In the genomic region with DNA sequence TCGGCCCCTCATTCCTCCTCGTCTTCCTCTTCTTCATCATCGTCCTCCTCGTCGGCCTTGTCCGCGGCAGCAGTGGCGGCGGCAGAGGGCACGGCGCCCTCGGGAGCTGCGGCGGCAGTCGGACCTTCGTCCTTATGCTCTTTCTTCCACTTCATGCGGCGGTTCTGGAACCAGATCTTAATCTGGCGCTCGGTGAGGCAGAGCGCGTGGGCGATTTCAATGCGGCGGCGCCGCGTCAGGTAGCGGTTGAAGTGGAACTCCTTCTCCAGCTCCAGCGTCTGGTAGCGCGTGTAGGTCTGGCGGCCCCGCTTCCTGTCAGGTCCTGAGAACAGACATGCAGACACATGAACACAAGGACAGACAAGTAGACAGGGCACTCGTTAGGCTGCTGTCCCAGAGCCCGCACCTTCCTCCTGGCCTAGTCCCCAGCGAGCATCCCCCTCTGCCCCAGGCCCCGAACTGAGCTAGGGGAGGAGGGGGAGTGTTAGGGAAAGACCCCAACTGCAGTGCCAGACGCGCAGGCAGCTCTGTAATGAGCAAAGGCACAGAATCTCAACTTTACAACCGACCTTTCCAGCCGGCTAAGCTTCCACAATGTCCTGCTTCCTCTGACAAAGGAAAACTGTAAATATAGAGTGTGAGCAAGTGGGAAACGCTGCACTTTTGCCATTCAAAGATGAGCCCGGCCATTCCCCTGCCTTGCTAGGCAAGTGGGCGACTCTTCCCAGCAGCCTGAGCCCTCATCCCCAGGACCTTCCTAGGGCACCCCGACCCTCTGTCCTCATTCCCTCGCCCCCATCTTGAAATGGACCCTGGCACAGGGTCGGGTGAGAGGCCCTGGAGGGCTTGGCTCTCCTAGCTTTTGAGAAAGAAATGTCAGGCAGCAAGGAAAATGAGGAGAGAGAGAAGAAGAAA, we compare ENCODE assay signal across 8 cellular contexts. TPM values are rescaled to one million over a fixed set of nuclear protein-coding genes. Genes with fewer than 3 reads are reported as not detected.
DNase-seq lines count a peak whose midpoint lies in the region; ATAC-seq and TF ChIP-seq lines count a peak whose summit lies in the region.

No MANE protein-coding gene starts in this region.

- H3K27ac ChIP-seq in VCaP: peak overlapping the region; percentile 42; the same call in 1 of the 2 replicates
- H3K27ac ChIP-seq in fibroblast of lung (ENCODE audit: insufficient read depth, low read length): no peak overlapping the region
- H3K27ac ChIP-seq in smooth muscle cell (ENCODE audit: low read depth): no peak overlapping the region

- peak overlapping the region; percentile 90 for H2AFZ ChIP-seq in fibroblast of lung (ENCODE audit: low read length)
- H2AFZ ChIP-seq in smooth muscle cell (ENCODE audit: low read depth): peak overlapping the region; percentile 72

- H3K27me3 ChIP-seq in fibroblast of lung (ENCODE audit: control insufficient read depth, insufficient read depth, low read length): no peaks in the 10 kb centered on the region
- peaks cover 99% of the 10 kb centered on the region for H3K27me3 ChIP-seq in smooth muscle cell (ENCODE audit: low read depth)

- H3K36me3 ChIP-seq in fibroblast of lung (ENCODE audit: control insufficient read depth, insufficient read depth, low read length) (no peaks in the 10 kb centered on the region), smooth muscle cell (ENCODE audit: low read depth) (no peaks in the 10 kb centered on the region)

- H3K9ac ChIP-seq in fibroblast of lung (ENCODE audit: insufficient read depth, low read length) (no peak overlapping the region), smooth muscle cell (ENCODE audit: low read depth) (no peak overlapping the region)

- H3K4me1 ChIP-seq in fibroblast of lung (ENCODE audit: control insufficient read depth, extremely low read depth, insufficient read depth, low read length) (peaks cover 4% of the 10 kb centered on the region), smooth muscle cell (ENCODE audit: low read depth) (no peaks in the 10 kb centered on the region)

- no peak for ATAC-seq in GM18519 (IDR thresholded peaks at IDR 0.05; ENCODE audit: low FRiP score, unreplicated experiment)
- no peak for ATAC-seq in HG02973 (IDR thresholded peaks at IDR 0.05; ENCODE audit: unreplicated experiment)

- TF ChIP-seq CTCF in VCaP (conservative IDR thresholded peaks at IDR 0.05) (no peak), fibroblast of lung (conservative IDR thresholded peaks at IDR 0.05 in 1 of 2, IDR thresholded peaks at IDR 0.05 in 1 of 2; ENCODE audit: low read depth in 1 of 2, low read length in 2 of 2) (no peak), smooth muscle cell (IDR thresholded peaks at IDR 0.05; ENCODE audit: borderline replicate concordance, insufficient read depth, poor library complexity, severe bottlenecking) (no peak)

- H3K79me2 ChIP-seq in fibroblast of lung (ENCODE audit: control insufficient read depth, insufficient read depth, low read length): peaks cover 16% of the 10 kb centered on the region
- H3K79me2 ChIP-seq in smooth muscle cell (ENCODE audit: low read depth): no peaks in the 10 kb centered on the region

- WGBS in smooth muscle cell (ENCODE audit: low lambda C conversion rate): 17% methylated on average over 48 of the region's 48 CpGs

- DNase-seq in Daoy (ENCODE audit: low read depth) (peak; percentile 83), fibroblast of lung (ENCODE audit: low read depth in 2 of 2) (no peak), smooth muscle cell (lab: John Stamatoyannopoulos, UW; ENCODE audit: unreplicated experiment) (no peak), SW 1271 (lab: John Stamatoyannopoulos, UW) (no peak)
- no peak for DNase-seq in NK-92 treated with Interleukin-12 subunit alpha and Interleukin-12 subunit beta, amount 100 ng/mL, for 24 hours (lab: John Stamatoyannopoulos, UW)

- H3K4me3 ChIP-seq in fibroblast of lung (replicated peaks in 1 of 4; ENCODE audit: control extremely low read depth in 1 of 4, insufficient read depth in 1 of 4, low read depth in 3 of 4, low read length in 4 of 4): peak overlapping the region; percentile 33 to 86 (median 73)
- H3K4me3 ChIP-seq in smooth muscle cell: peak overlapping the region; percentile 51

- H3K9me3 ChIP-seq in fibroblast of lung (ENCODE audit: control insufficient read depth, insufficient read depth, low read depth, low read length) (no peaks in the 10 kb centered on the region), smooth muscle cell (replicated peaks; ENCODE audit: low read depth) (no peaks in the 10 kb centered on the region)

- no peaks in the 10 kb centered on the region for H3F3A ChIP-seq in smooth muscle cell (ENCODE audit: low read depth)

- peak overlapping the region; percentile 85 for H3K4me2 ChIP-seq in fibroblast of lung (ENCODE audit: extremely low read depth, insufficient read depth, low read length)
- H3K4me2 ChIP-seq in smooth muscle cell: peak overlapping the region; percentile 91

- H4K20me1 ChIP-seq in fibroblast of lung (ENCODE audit: control insufficient read depth, extremely low read depth, insufficient read depth, low read length): no peaks in the 10 kb centered on the region
- H4K20me1 ChIP-seq in smooth muscle cell (ENCODE audit: low read depth): no peaks in the 10 kb centered on the region

RNA-seq across cellular contexts. Expression of gene HOXA7, which starts 1.3 kb away (rescaled TPM):
- total RNA-seq in Daoy (2014; rRNA removed; shearing (Covaris generic)): 21.7 and 24.4 TPM in 2 replicates
- 1.0 and 1.2 TPM in 2 replicates for total RNA-seq in fibroblast of lung
- 5.3 and 5.9 TPM in 2 replicates for polyA plus RNA-seq in fibroblast of lung
- 6.8 and 7.9 TPM in 2 replicates for polyA plus RNA-seq in fibroblast of lung (2012)
- polyA minus RNA-seq in fibroblast of lung (ENCODE audit: low replicate concordance): 4.8 and 6.3 TPM in 2 replicates
- total RNA-seq in smooth muscle cell: 0.72 TPM in 1 of 2 replicates, not detected in the other
- polyA plus RNA-seq in smooth muscle cell: 1.2 and 1.6 TPM in 2 replicates

RNA-seq across cellular contexts. Expression of gene HOXA3, which starts 2.8 kb away (rescaled TPM):
- 12.4 and 16.8 TPM in 2 replicates for total RNA-seq in Daoy (2014; rRNA removed; shearing (Covaris generic))
- total RNA-seq in fibroblast of lung (1.5 TPM in 2 replicates), smooth muscle cell (0.13 TPM in 1 of 2 replicates, not detected in the other)
- polyA plus RNA-seq in fibroblast of lung (0.44 and 0.68 TPM in 2 replicates), smooth muscle cell (0.31 and 0.83 TPM in 2 replicates)
- polyA plus RNA-seq in fibroblast of lung (2012): 2.7 and 3.2 TPM in 2 replicates
- polyA minus RNA-seq in fibroblast of lung (ENCODE audit: low replicate concordance): 0.41 and 1.6 TPM in 2 replicates

RNA-seq across cellular contexts. Expression of gene HOXA6, which starts 7.6 kb away (rescaled TPM):
- 0.92 and 4.2 TPM in 2 replicates for total RNA-seq in Daoy (2014; rRNA removed; shearing (Covaris generic))
- 3.6 and 4.4 TPM in 2 replicates for total RNA-seq in fibroblast of lung
- polyA plus RNA-seq in fibroblast of lung: 0.70 and 1.2 TPM in 2 replicates
- 1.6 and 3.8 TPM in 2 replicates for polyA plus RNA-seq in fibroblast of lung (2012)
- 0.30 and 1.6 TPM in 2 replicates for polyA minus RNA-seq in fibroblast of lung (ENCODE audit: low replicate concordance)
- total RNA-seq in smooth muscle cell: 0.58 TPM in 1 of 2 replicates, not detected in the other
- polyA plus RNA-seq in smooth muscle cell: 0.56 TPM in 1 of 2 replicates, not detected in the other

RNA-seq across cellular contexts. Expression of gene HOXA9, which starts 10.2 kb away (rescaled TPM):
- total RNA-seq in Daoy (2014; rRNA removed; shearing (Covaris generic)): 1.8 TPM in 1 of 2 replicates, not detected in the other
- under 0.01 TPM in 1 of 2 replicates, not detected in the other for total RNA-seq in fibroblast of lung
- polyA plus RNA-seq in fibroblast of lung: 0.08 and 0.11 TPM in 2 replicates
- polyA plus RNA-seq in fibroblast of lung (2012): 0.09 TPM in 1 of 2 replicates, not detected in the other
- polyA minus RNA-seq in fibroblast of lung (ENCODE audit: low replicate concordance): not detected in 2 replicates
- total RNA-seq in smooth muscle cell: 22.9 and 35.8 TPM in 2 replicates
- polyA plus RNA-seq in smooth muscle cell: 12.6 and 19.2 TPM in 2 replicates

RNA-seq across cellular contexts. Expression of gene HOXA5, which starts 11.7 kb away (rescaled TPM):
- 22.6 and 41.1 TPM in 2 replicates for total RNA-seq in Daoy (2014; rRNA removed; shearing (Covaris generic))
- total RNA-seq in fibroblast of lung (18.3 and 22.1 TPM in 2 replicates), smooth muscle cell (0.67 and 2.1 TPM in 2 replicates)
- polyA plus RNA-seq in fibroblast of lung (16.6 and 35.6 TPM in 2 replicates), smooth muscle cell (0.11 and 0.98 TPM in 2 replicates)
- polyA plus RNA-seq in fibroblast of lung (2012): 17.5 and 31.8 TPM in 2 replicates
- 3.1 and 3.9 TPM in 2 replicates for polyA minus RNA-seq in fibroblast of lung (ENCODE audit: low replicate concordance)

Comparison
In these comparisons a context has a peak if more than half of its experiments do, and no peak if none do; other contexts are left out.
1. RNA of gene HOXA7, which starts 1.3 kb away (total RNA-seq): 21.7 to 24.4 TPM in Daoy; 1.0 to 1.2 TPM in fibroblast of lung and 0.72 TPM in smooth muscle cell; every median in the first group is over 10 times any median in the second.